11 cellular contexts compared by ENCODE assay signal in the genomic region with DNA sequence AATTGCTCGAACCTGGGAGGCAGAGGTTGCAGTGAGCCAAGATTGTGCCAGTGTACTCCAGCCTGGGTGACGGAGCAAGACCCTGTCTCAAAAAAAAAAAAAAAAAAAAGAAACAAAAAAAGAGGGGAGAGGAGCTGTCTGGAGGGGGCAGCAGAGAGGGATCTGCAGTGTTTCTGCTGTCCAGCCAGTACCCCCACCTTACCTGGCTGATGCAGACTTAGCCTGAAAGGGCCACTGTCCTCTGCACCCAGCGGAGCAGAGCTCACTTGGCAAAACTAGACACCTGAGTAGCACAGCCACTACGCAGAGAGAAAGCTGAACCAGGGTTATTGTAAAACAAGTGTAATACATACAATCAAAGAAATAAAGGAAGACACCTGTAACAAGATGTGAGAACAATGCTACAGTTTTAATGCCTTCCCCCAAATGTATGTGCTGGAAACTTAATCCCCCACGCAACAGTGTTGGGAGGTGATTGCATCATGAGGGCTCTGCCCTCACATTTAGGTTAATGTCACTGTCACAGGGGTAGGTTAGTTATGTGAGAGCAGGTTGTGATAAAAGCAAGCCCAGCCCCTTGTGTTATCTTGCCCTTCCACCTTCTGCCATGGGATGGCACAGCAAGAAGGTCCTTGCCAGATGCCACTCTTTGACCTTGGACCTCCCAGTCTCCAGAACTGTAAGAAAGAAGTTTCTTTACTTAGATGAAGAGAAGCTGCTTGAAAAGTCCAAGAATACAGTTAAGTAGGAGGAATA.
A peak's percentile ranks its signal among the peaks of the same experiment; 100 is the strongest.
DNase-seq lines count a peak whose midpoint lies in the region; ATAC-seq and TF ChIP-seq lines count a peak whose summit lies in the region.
"Had no signal": no experiment of that assay in that cellular context is flagged by ENCODE, and none has a peak within 500 bp of the region (broad histone marks: within the 10 kb centered on the region; RNA-seq: fewer than 3 reads in every experiment).

No MANE protein-coding gene starts in this region.

- TF ChIP-seq CTCF in AG09309 (IDR thresholded peaks at IDR 0.05; ENCODE audit: control insufficient read depth, insufficient read depth, low read depth, low read length, missing control alignments) (peak; percentile 37), GM12864 (IDR thresholded peaks at IDR 0.05; ENCODE audit: low read depth, low read length, missing control alignments) (peak; percentile 24), fibroblast of the aortic adventitia (IDR thresholded peaks at IDR 0.05; ENCODE audit: insufficient read depth, low read length) (peak; percentile 27)

- in situ Hi-C loops in SK-MEL-5 (cut with HindIII; ENCODE audit: low pct_unique_long_range_greater_than_20kb, low sequenced_read_pairs) = no loop called here

- no peak for ATAC-seq in GM18868 (IDR thresholded peaks at IDR 0.05; ENCODE audit: unreplicated experiment)
- ATAC-seq in GM21367 (IDR thresholded peaks at IDR 0.05; ENCODE audit: unreplicated experiment) = no peak
- ATAC-seq in HG03520 (IDR thresholded peaks at IDR 0.05; ENCODE audit: unreplicated experiment) = no peak
- ATAC-seq: stimulated activated memory B cell treated with anti-CD40 and anti-IgM and Interleukin-4, amounts not matched to agents 10 μg/mL and 1 μg/mL and 100 μg/mL, for 72 hours had no signal

- H3K4me3 ChIP-seq in AG09309 (ENCODE audit: control insufficient read depth, low read depth, low read length) = no peak overlapping the region
- H3K4me3 ChIP-seq in GM12864 (ENCODE audit: low read depth, low read length) = no peak overlapping the region
- no peak overlapping the region for H3K4me3 ChIP-seq in fibroblast of the aortic adventitia (ENCODE audit: low read depth, low read length)

- DNase-seq in AG09309 (ENCODE audit: low read depth) = no peak
- no peak for DNase-seq in GM12864 (ENCODE audit: low read depth)
- DNase-seq in SK-MEL-5 (ENCODE audit: low read depth, low spot score) = peak; percentile 39
- no peak for DNase-seq in fibroblast of the aortic adventitia (ENCODE audit: low read depth)
- DNase-seq in stimulated activated CD4-positive, alpha-beta T cell treated with anti-CD3 and anti-CD28 coated beads, Interleukin-1b, Interleukin-23, amount 100 ng/mL, for 48 hours = no peak
- DNase-seq: NCI-H1436 treated with DMSO at 0.1 percent for 48 hours, SIG-M5 had no signal
